8 cellular contexts compared by ENCODE assay signal in genomic region chr2:237966565-237967462, GRCh38. TPM values are rescaled to one million over a fixed set of nuclear protein-coding genes. Genes with fewer than 3 reads are reported as not detected.
DNase-seq lines count a peak whose midpoint lies in the region; ATAC-seq and TF ChIP-seq lines count a peak whose summit lies in the region.

A gene with protein sequence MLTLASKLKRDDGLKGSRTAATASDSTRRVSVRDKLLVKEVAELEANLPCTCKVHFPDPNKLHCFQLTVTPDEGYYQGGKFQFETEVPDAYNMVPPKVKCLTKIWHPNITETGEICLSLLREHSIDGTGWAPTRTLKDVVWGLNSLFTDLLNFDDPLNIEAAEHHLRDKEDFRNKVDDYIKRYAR (plus strand): TSS chr2:237967014. CDS start chr2:237973108, 6,094 bp downstream.

- H3K36me3 ChIP-seq in DOHH2 (ENCODE audit: control insufficient read depth, low read length), result peaks cover 4% of the 10 kb centered on the region; the same call in 1 of the 2 replicates
- no peaks in the 10 kb centered on the region for H3K36me3 ChIP-seq in GM23248 (ENCODE audit: low read depth)

- H3K4me1 ChIP-seq in DOHH2 (ENCODE audit: control insufficient read depth, low read length) (peaks cover 23% of the 10 kb centered on the region), GM23248 (ENCODE audit: insufficient read depth) (peaks cover 19% of the 10 kb centered on the region)

- H3K9me3 Mint-ChIP-seq in activated T-helper 17 cell treated with anti-CD3 and anti-CD28 coated beads, Interleukin-2, amount 50 U/mL, for 72 hours, result peaks cover 7% of the 10 kb centered on the region
- peaks cover 0 to 2% of the 10 kb centered on the region in 2 donors for H3K9me3 Mint-ChIP-seq in natural killer cell

- H3K27ac ChIP-seq in DOHH2 (ENCODE audit: low read depth, low read length) (no peak within 1 kb of the TSS), GM23248 (peak within 1 kb of the TSS; percentile 64)

- 0 out of 2 replicates have a peak, but pooled peaks cover 9% of the 10 kb centered on the region for H4K20me1 ChIP-seq in DOHH2 (ENCODE audit: control insufficient read depth, insufficient read depth, low read depth, low read length)
- H4K20me1 ChIP-seq in GM23248 (ENCODE audit: insufficient read depth), result peaks cover 15% of the 10 kb centered on the region; the same call in 1 of the 2 replicates

- H3F3A ChIP-seq in DOHH2 (ENCODE audit: control insufficient read depth, insufficient read depth), result 0 out of 2 replicates have a peak, but pooled peaks cover 4% of the 10 kb centered on the region
- H3F3A ChIP-seq in GM23248 (ENCODE audit: insufficient read depth), result peaks cover 22% of the 10 kb centered on the region

- no peaks in the 10 kb centered on the region for H3K27me3 Mint-ChIP-seq in activated T-helper 17 cell treated with anti-CD3 and anti-CD28 coated beads, Interleukin-2, amount 50 U/mL, for 72 hours
- H3K27me3 Mint-ChIP-seq in natural killer cell (ENCODE audit: low read depth in 2 of 2), result no peaks in the 10 kb centered on the region

- no peak for TF ChIP-seq CTCF in DOHH2 (IDR thresholded peaks at IDR 0.05; ENCODE audit: low read depth, low read length, poor library complexity, severe bottlenecking)
- no peak for TF ChIP-seq CTCF in fibroblast of mammary gland (conservative IDR thresholded peaks at IDR 0.05; ENCODE audit: control insufficient read depth, insufficient read depth, low read depth, low read length)
- TF ChIP-seq CTCF in natural killer cell (IDR thresholded peaks at IDR 0.05), result no peak

- H3K4me1 Mint-ChIP-seq in activated T-helper 17 cell treated with anti-CD3 and anti-CD28 coated beads, Interleukin-2, amount 50 U/mL, for 72 hours, result peaks cover 18% of the 10 kb centered on the region
- peaks cover 49 to 51% of the 10 kb centered on the region in 2 donors for H3K4me1 Mint-ChIP-seq in natural killer cell

- peaks cover 14% of the 10 kb centered on the region for H3K9me3 ChIP-seq in DOHH2 (ENCODE audit: control insufficient read depth, insufficient read depth, low read length)
- H3K9me3 ChIP-seq in GM23248 (ENCODE audit: low read depth), result peaks cover 4% of the 10 kb centered on the region

- WGBS in GM23248 (ENCODE audit: low coverage in 1 of 2, low lambda C conversion rate in 2 of 2, missing lambda C conversion rate in 2 of 2), 2 experiments, result 1% methylated on average over 68 to 87 of the region's 123 CpGs

- peak within 1 kb of the TSS; percentile 85 for H3K27ac Mint-ChIP-seq in activated T-helper 17 cell treated with anti-CD3 and anti-CD28 coated beads, Interleukin-2, amount 50 U/mL, for 72 hours
- H3K27ac Mint-ChIP-seq in natural killer cell, result peak within 1 kb of the TSS; percentile 86 to 90

- intact Hi-C loops in natural killer cell (cut with micrococcal nuclease), result loop anchor here (1.0 to 10.0 kb wide), 5 partner anchors 35 to 318 kb away; partner anchors contain the start of genes PER2, RAMP1 and SCLY

- no peaks in the 10 kb centered on the region for H3K27me3 ChIP-seq in DOHH2 (ENCODE audit: control insufficient read depth, low read length)
- H3K27me3 ChIP-seq in GM23248 (replicated peaks; ENCODE audit: insufficient read depth), result no peaks in the 10 kb centered on the region

- H3K4me2 ChIP-seq in DOHH2 (ENCODE audit: low read length) (peak within 1 kb of the TSS; percentile 97), GM23248 (ENCODE audit: unreplicated experiment) (peak within 1 kb of the TSS; percentile 94)

- in situ Hi-C loops in GM23248 (cut with MboI), result no loop called here

- ATAC-seq in activated T-helper 17 cell treated with anti-CD3 and anti-CD28 coated beads, Interleukin-2, amount 50 U/mL, for 72 hours (replicated peaks), result peak; percentile 97
- ATAC-seq in natural killer cell, result peak; percentile 93 to 98 (median 93)

- H3K9ac ChIP-seq in GM23248, result peak within 1 kb of the TSS; percentile 85

- H3K9me2 ChIP-seq in DOHH2 (replicated peaks; ENCODE audit: control insufficient read depth, low read length) (no peaks in the 10 kb centered on the region), GM23248 (ENCODE audit: insufficient read depth) (no peaks in the 10 kb centered on the region)

- H3K4me3 Mint-ChIP-seq in activated T-helper 17 cell treated with anti-CD3 and anti-CD28 coated beads, Interleukin-2, amount 50 U/mL, for 72 hours, result peak within 1 kb of the TSS; percentile 90
- H3K4me3 Mint-ChIP-seq in natural killer cell, result peak within 1 kb of the TSS; percentile 92

- DNase-seq in GM23248, result peak; percentile 98
- peak; percentile 76 to 80 for DNase-seq in Kasumi-1 (lab: John Stamatoyannopoulos, UW)
- DNase-seq in RPMI7951 (ENCODE audit: low read depth), result peak; percentile 95
- DNase-seq in fibroblast of mammary gland (ENCODE audit: low read depth), result peak; percentile 95
- peak; percentile 98 for DNase-seq in natural killer cell
- DNase-seq in stimulated activated naive CD4-positive, alpha-beta T cell treated with Interleukin-2 at 50 U/mL for 16 hours (lab: John Stamatoyannopoulos, UW), result peak; percentile 97

- H3K36me3 Mint-ChIP-seq in activated T-helper 17 cell treated with anti-CD3 and anti-CD28 coated beads, Interleukin-2, amount 50 U/mL, for 72 hours (ENCODE audit: low read depth), result peaks cover 22% of the 10 kb centered on the region
- H3K36me3 Mint-ChIP-seq in natural killer cell, result peaks cover 8% of the 10 kb centered on the region

- H2AFZ ChIP-seq in GM23248, result peak within 1 kb of the TSS; percentile 96

- H3K79me2 ChIP-seq in DOHH2 (ENCODE audit: control insufficient read depth, low read length) (peaks cover 42% of the 10 kb centered on the region), GM23248 (ENCODE audit: insufficient read depth) (peaks cover 43% of the 10 kb centered on the region)

- peak within 1 kb of the TSS; percentile 80 for H3K4me3 ChIP-seq in DOHH2 (ENCODE audit: low read length)
- H3K4me3 ChIP-seq in GM23248, result peak within 1 kb of the TSS; percentile 96
- peak within 1 kb of the TSS; percentile 74 for H3K4me3 ChIP-seq in fibroblast of mammary gland (ENCODE audit: control insufficient read depth, low read depth, low read length)

RNA-seq across cellular contexts. Expression of the gene that starts here (rescaled TPM):
- 61.5 and 88.7 TPM in 2 replicates for total RNA-seq in GM23248 (2014; rRNA removed; shearing (Covaris generic))
- polyA plus RNA-seq in GM23248 (2016; fragmentation: Nextera tagmentation; extraction: Ambion mirVana), result 121 and 129 TPM in 2 replicates
- total RNA-seq in RPMI7951 (2014; rRNA removed; shearing (Covaris generic)), result 106 and 109 TPM in 2 replicates
- total RNA-seq in activated T-helper 17 cell treated with anti-CD3 and anti-CD28 coated beads, Interleukin-2, amount 50 U/mL, for 72 hours, result 10 to 100 TPM; 38.9 to 44.7 TPM
- total RNA-seq in natural killer cell, result 100 to 1,000 TPM in 1 of 3 donors, 10 to 100 TPM in 2; 82.4 to 135 (median 96.1) TPM
